14 cellular contexts compared by ENCODE assay signal in the genomic region with DNA sequence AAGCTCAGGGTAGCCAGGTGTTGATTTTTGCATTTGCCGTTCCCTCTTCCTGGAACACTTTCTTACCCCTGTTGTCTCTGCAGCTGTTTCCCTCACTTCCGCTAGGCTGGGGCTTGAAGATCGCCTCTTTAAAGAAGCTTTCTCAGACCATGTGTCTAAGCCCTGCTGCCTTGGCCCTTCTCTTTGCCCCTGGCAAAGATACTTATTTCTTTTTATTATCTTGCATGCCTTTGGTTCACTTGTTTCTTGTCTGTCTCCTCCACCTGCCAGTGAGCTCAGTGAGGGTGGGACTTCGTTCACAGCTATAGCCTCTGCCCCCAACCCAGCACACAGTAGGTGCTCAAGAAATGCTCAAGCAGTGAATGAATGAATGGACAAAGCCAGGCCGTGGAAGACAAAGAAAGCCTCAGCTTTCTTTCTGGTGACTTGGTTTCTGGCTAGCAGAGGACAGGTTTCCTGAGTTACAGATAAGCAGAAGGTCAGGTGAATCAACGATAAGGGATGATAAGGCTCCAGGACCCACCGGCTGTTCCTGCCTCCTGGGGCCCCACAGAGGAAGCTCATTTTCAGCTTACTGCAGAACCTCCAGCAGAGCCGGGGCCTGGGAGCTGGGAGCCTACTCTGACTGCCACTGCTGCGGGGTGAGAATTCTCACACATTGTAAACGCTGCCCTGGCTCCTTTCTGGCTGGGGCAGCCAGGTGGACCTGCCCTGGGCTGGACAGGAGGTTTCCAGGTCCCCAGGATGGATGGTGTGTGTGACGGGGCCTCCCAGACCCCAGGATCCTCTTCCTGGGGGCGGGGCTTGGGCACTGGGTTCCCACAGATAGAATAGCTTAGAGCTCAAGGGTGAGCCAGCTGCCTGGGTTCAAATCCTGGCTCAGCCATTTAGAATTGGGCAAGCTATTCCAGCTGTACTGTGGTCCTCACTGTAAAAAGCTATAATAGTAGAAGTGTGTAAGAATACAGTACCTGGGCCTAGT. TPM values are rescaled to one million over a fixed set of nuclear protein-coding genes. Genes with fewer than 3 reads are reported as not detected.
A peak's percentile ranks its signal among the peaks of the same experiment; 100 is the strongest.
DNase-seq lines count a peak whose midpoint lies in the region; ATAC-seq and TF ChIP-seq lines count a peak whose summit lies in the region.
"Had no signal": no experiment of that assay in that cellular context is flagged by ENCODE, and none has a peak within 500 bp of the region (broad histone marks: within the 10 kb centered on the region; RNA-seq: fewer than 3 reads in every experiment).

No MANE protein-coding gene starts in this region.

- H3K27ac ChIP-seq in cardiac muscle cell (peak overlapping the region; percentile 62), heart right ventricle (peak overlapping the region in 1 of 10 donors; percentile 50), endodermal cell (ENCODE audit: low read depth, low read length) (peak overlapping the region; percentile 38), transverse colon (no peak overlapping the region), uterus (no peak overlapping the region)

- no peak for TF ChIP-seq CTCF in cardiac muscle cell (IDR thresholded peaks at IDR 0.05; ENCODE audit: low read depth, low read length)
- TF ChIP-seq CTCF in heart right ventricle (IDR thresholded peaks at IDR 0.05) = no peak
- TF ChIP-seq CTCF in endodermal cell (conservative IDR thresholded peaks at IDR 0.05) = no peak
- no peak for TF ChIP-seq CTCF in transverse colon (IDR thresholded peaks at IDR 0.05)
- no peak for TF ChIP-seq CTCF in omental fat pad (IDR thresholded peaks at IDR 0.05)
- TF ChIP-seq CTCF in uterus (IDR thresholded peaks at IDR 0.05) = no peak

- no peak overlapping the region for H3K4me3 Mint-ChIP-seq in endodermal cell
- H3K4me3 Mint-ChIP-seq: stimulated activated naive CD8-positive, alpha-beta T cell treated with anti-CD3 and anti-CD28 coated beads, Interleukin-15, Interleukin-2, amounts not matched to agents 100 ng/mL and 50 ng/mL, for 24 hours; WTC11 had no signal

- peaks cover 28% of the 10 kb centered on the region for H3K4me1 Mint-ChIP-seq in endodermal cell

- DNase-seq in cardiac muscle cell (ENCODE audit: low read depth in 1 of 2, low spot score in 1 of 2) = peak in 1 of 2 donors; percentile 29
- no peak for DNase-seq in heart right ventricle
- peak; percentile 79 for DNase-seq in NAMALWA (ENCODE audit: low spot score)
- DNase-seq in endodermal cell = peak; percentile 89
- DNase-seq in transverse colon = peak; percentile 28
- no peak for DNase-seq in omental fat pad (ENCODE audit: low spot score)
- no peak for DNase-seq in DMS114 treated with DMSO at 0.1 percent for 48 hours (lab: John Stamatoyannopoulos, UW; ENCODE audit: unreplicated experiment)
- DNase-seq in uterus = no peak
- DNase-seq: ACHN; activated effector memory CD4-positive, alpha-beta T cell treated with Interleukin-2 at 50 U/mL for 16 hours; NCI-H2107; pancreas had no signal

- peaks cover 10% of the 10 kb centered on the region for H3K27me3 Mint-ChIP-seq in endodermal cell (ENCODE audit: insufficient read depth)

- H3K9ac ChIP-seq in endodermal cell (ENCODE audit: extremely low read depth, low read length, poor library complexity, severe bottlenecking) = peak overlapping the region; percentile 45

- no peaks in the 10 kb centered on the region for H3K36me3 ChIP-seq in cardiac muscle cell
- H3K36me3 ChIP-seq in heart right ventricle = no peaks in the 10 kb centered on the region
- no peaks in the 10 kb centered on the region for H3K36me3 ChIP-seq in endodermal cell (ENCODE audit: control insufficient read depth, insufficient read depth, low read length)
- H3K36me3 ChIP-seq in transverse colon = no peaks in the 10 kb centered on the region
- no peaks in the 10 kb centered on the region for H3K36me3 ChIP-seq in uterus
- H3K36me3 ChIP-seq: pancreas had no signal

- in situ Hi-C loops in transverse colon (cut with MboI; ENCODE audit: low pct_ligation_motif_present in 1 of 4, low pct_unique_long_range_greater_than_20kb in 1 of 4, low sequenced_read_pairs in 3 of 4) = no loop called here

- H3K27me3 ChIP-seq in cardiac muscle cell (no peaks in the 10 kb centered on the region), heart right ventricle (peaks cover 0 to 14% (median 0%) of the 10 kb centered on the region in 7 donors), endodermal cell (ENCODE audit: control insufficient read depth, insufficient read depth, low read length, poor library complexity, severe bottlenecking) (peaks cover 6% of the 10 kb centered on the region), transverse colon (peaks cover 26% of the 10 kb centered on the region), uterus (no peaks in the 10 kb centered on the region)
- H3K27me3 ChIP-seq: pancreas had no signal

- H3K9me3 ChIP-seq in cardiac muscle cell (ENCODE audit: low read depth) = no peaks in the 10 kb centered on the region
- no peaks in the 10 kb centered on the region for H3K9me3 ChIP-seq in heart right ventricle
- H3K9me3 ChIP-seq in endodermal cell (ENCODE audit: control insufficient read depth, low read length) = no peaks in the 10 kb centered on the region
- no peaks in the 10 kb centered on the region for H3K9me3 ChIP-seq in transverse colon
- no peaks in the 10 kb centered on the region for H3K9me3 ChIP-seq in uterus
- H3K9me3 ChIP-seq: pancreas had no signal

- TF ChIP-seq POLR2A in transverse colon (IDR thresholded peaks at IDR 0.05) (no peak), uterus (IDR thresholded peaks at IDR 0.05) (no peak)

- no peaks in the 10 kb centered on the region for H3K36me3 Mint-ChIP-seq in endodermal cell (ENCODE audit: low read depth)
- H3K36me3 Mint-ChIP-seq: WTC11 had no signal

- H3K9me3 Mint-ChIP-seq in endodermal cell = no peaks in the 10 kb centered on the region
- H3K9me3 Mint-ChIP-seq: stimulated activated naive CD8-positive, alpha-beta T cell treated with anti-CD3 and anti-CD28 coated beads, Interleukin-15, Interleukin-2, amounts not matched to agents 100 ng/mL and 50 ng/mL, for 24 hours had no signal

- H3K4me1 ChIP-seq in cardiac muscle cell (ENCODE audit: low read depth) (peaks cover 43% of the 10 kb centered on the region), heart right ventricle (peaks cover 0 to 21% (median 9%) of the 10 kb centered on the region in 9 donors), endodermal cell (ENCODE audit: control insufficient read depth, insufficient read depth, low read length) (peaks cover 19% of the 10 kb centered on the region), transverse colon (peaks cover 0 to 8% (median 4%) of the 10 kb centered on the region in 4 donors), uterus (no peaks in the 10 kb centered on the region)
- H3K4me1 ChIP-seq: pancreas had no signal

- intact Hi-C loops in heart right ventricle (cut with DNase I) (no loop called here), transverse colon (cut with DNase I; ENCODE audit: low total_unique reads) (no loop called here), uterus (cut with DNase I; ENCODE audit: low total_unique reads) (no loop called here)

- no peak for TF ChIP-seq EP300 in transverse colon (IDR thresholded peaks at IDR 0.05; ENCODE audit: low read depth)

- no peak for ATAC-seq in heart right ventricle
- no peak for ATAC-seq in omental fat pad (ENCODE audit: low FRiP score)
- ATAC-seq: WTC11 had no signal

- H3K4me3 ChIP-seq in cardiac muscle cell (no peak overlapping the region), heart right ventricle (no peak overlapping the region), endodermal cell (ENCODE audit: low read length) (no peak overlapping the region), transverse colon (no peak overlapping the region), uterus (no peak overlapping the region)
- H3K4me3 ChIP-seq: pancreas had no signal

- H3K27ac Mint-ChIP-seq in endodermal cell = peak overlapping the region; percentile 87
- H3K27ac Mint-ChIP-seq: stimulated activated naive CD8-positive, alpha-beta T cell treated with anti-CD3 and anti-CD28 coated beads, Interleukin-15, Interleukin-2, amounts not matched to agents 100 ng/mL and 50 ng/mL, for 24 hours; WTC11 had no signal

- WGBS in heart right ventricle, 2 donors = 63% methylated on average over 12 of the region's 12 CpGs
- WGBS in endodermal cell (ENCODE audit: insufficient coverage in 1 of 2, insufficient read length in 1 of 2), 2 experiments = 48 to 69% methylated on average over 10 to 12 of the region's 12 CpGs
- WGBS in transverse colon (ENCODE audit: low coverage in 1 of 2), 2 donors = 58 to 85% methylated on average over 4 to 10 of the region's 12 CpGs

RNA-seq across cellular contexts. Expression of a gene that starts 29.8 kb away (rescaled TPM):
- total RNA-seq in cardiac muscle cell (6.3 and 13.4 TPM in 2 replicates), heart right ventricle (1 to 10 TPM in 8 of 10 donors, under 1 TPM in 2; 0.59 to 7.6 (median 2.8) TPM), endodermal cell (10 to 100 TPM; 10.6 to 13.1 TPM), transverse colon (under 1 TPM in 3 of 4 donors, not detected in 1; 0.32 to 0.41 (median 0.40) TPM), omental fat pad (10 to 100 TPM in 1 of 4 donors, 1 to 10 TPM in 3; 3.3 to 23.8 (median 8.7) TPM), uterus (10 to 100 TPM in 1 of 4 donors, 1 to 10 TPM in 3; 1.0 to 15.4 (median 4.5) TPM)
- polyA plus RNA-seq in cardiac muscle cell (7.8 and 12.7 TPM in 2 replicates), heart right ventricle (1 to 10 TPM; 1.8 to 3.2 TPM)
- polyA plus RNA-seq in endodermal cell (2013, experiment 1 of 2) = 8.0 TPM
- polyA plus RNA-seq in endodermal cell (2013, experiment 2 of 2) = 8.3 TPM

Comparison
In these comparisons a context has a peak if more than half of its experiments do, and no peak if none do; other contexts are left out.
1. DNase-seq: peak in NAMALWA (single experiment), endodermal cell (single experiment) and transverse colon (single experiment); none in heart right ventricle (0 of 2), omental fat pad (single experiment), DMS114 treated with DMSO at 0.1 percent for 48 hours (single experiment) and uterus (0 of 2).
2. H3K27ac ChIP-seq: peak in cardiac muscle cell (single experiment) and endodermal cell (single experiment); none in transverse colon (0 of 4) and uterus (0 of 2).